18 cellular contexts compared by ENCODE assay signal in genomic region chr1:230819976-230820375, GRCh38.
"Had no signal": no experiment of that assay in that cellular context is flagged by ENCODE, and none has a peak within 500 bp of the region (broad histone marks: within the 10 kb centered on the region; RNA-seq: fewer than 3 reads in every experiment).

No MANE protein-coding gene starts in this region.

- ATAC-seq: effector memory CD8-positive, alpha-beta T cell; foreskin keratinocyte; left colon; left ventricle myocardium superior; naive thymus-derived CD8-positive, alpha-beta T cell; psoas muscle; sciatic nerve; stimulated activated naive B cell treated with anti-CD40 and anti-IgM and Interleukin-4, amounts not matched to agents 10 μg/mL and 1 μg/mL and 100 μg/mL, for 72 hours; stimulated activated naive CD8-positive, alpha-beta T cell treated with anti-CD3 and anti-CD28 coated beads, Interleukin-15, amount 100 ng/mL, for 72 hours had no signal

- H3K4me3 Mint-ChIP-seq: effector memory CD8-positive, alpha-beta T cell; naive thymus-derived CD8-positive, alpha-beta T cell; stimulated activated naive B cell treated with anti-CD40 and anti-IgM and Interleukin-4, amounts not matched to agents 10 μg/mL and 1 μg/mL and 100 μg/mL, for 72 hours; stimulated activated naive CD8-positive, alpha-beta T cell treated with anti-CD3 and anti-CD28 coated beads, Interleukin-15, amount 100 ng/mL, for 72 hours had no signal

- H3K4me3 ChIP-seq: hepatocyte, psoas muscle, skin epidermis had no signal

- H3K27ac ChIP-seq: foreskin keratinocyte, hepatocyte, neutrophil, psoas muscle, skin epidermis had no signal

- H3K27ac Mint-ChIP-seq: effector memory CD8-positive, alpha-beta T cell; naive thymus-derived CD8-positive, alpha-beta T cell; stimulated activated naive B cell treated with anti-CD40 and anti-IgM and Interleukin-4, amounts not matched to agents 10 μg/mL and 1 μg/mL and 100 μg/mL, for 72 hours; stimulated activated naive CD8-positive, alpha-beta T cell treated with anti-CD3 and anti-CD28 coated beads, Interleukin-15, amount 100 ng/mL, for 72 hours had no signal

- H3K27me3 ChIP-seq: hepatocyte had no signal

- DNase-seq: effector memory CD8-positive, alpha-beta T cell; foreskin keratinocyte; kidney; left colon; left ventricle myocardium superior; mesendoderm; naive thymus-derived CD8-positive, alpha-beta T cell; psoas muscle; retina; stimulated activated CD4-positive, alpha-beta T cell treated with anti-CD3 and anti-CD28 coated beads, Interleukin-2, amount 100 ng/mL, for 24 hours; stimulated activated CD4-positive, alpha-beta T cell treated with anti-CD3 and anti-CD28 coated beads, Interleukin-4, amount 100 ng/mL, for 4 hours; stimulated activated naive B cell treated with anti-CD40 and anti-IgM and Interleukin-4, amounts not matched to agents 10 μg/mL and 1 μg/mL and 100 μg/mL, for 72 hours; stimulated activated naive CD8-positive, alpha-beta T cell treated with anti-CD3 and anti-CD28 coated beads, Interleukin-15, amount 100 ng/mL, for 72 hours; trophoblast cell had no signal

- H3K9me3 Mint-ChIP-seq: effector memory CD8-positive, alpha-beta T cell; stimulated activated naive B cell treated with anti-CD40 and anti-IgM and Interleukin-4, amounts not matched to agents 10 μg/mL and 1 μg/mL and 100 μg/mL, for 72 hours; stimulated activated naive CD8-positive, alpha-beta T cell treated with anti-CD3 and anti-CD28 coated beads, Interleukin-15, amount 100 ng/mL, for 72 hours had no signal

- H3K4me1 Mint-ChIP-seq: stimulated activated naive B cell treated with anti-CD40 and anti-IgM and Interleukin-4, amounts not matched to agents 10 μg/mL and 1 μg/mL and 100 μg/mL, for 72 hours; stimulated activated naive CD8-positive, alpha-beta T cell treated with anti-CD3 and anti-CD28 coated beads, Interleukin-15, amount 100 ng/mL, for 72 hours had no signal
